In genomic region chr2:69973335-69973735, GRCh38 we compare ENCODE assay signal across 1 cellular context.
TF ChIP-seq lines count a peak whose summit lies in the region.

No MANE protein-coding gene starts in this region.

TF ChIP-seq in K562, 482 proteins besides CTCF, POLR2A, EP300 and RAD21 (continued from another document and continues in another):
- no peak for TF ChIP-seq HOMEZ (CRISPR knock-in tag; IDR thresholded peaks at IDR 0.05)
- no peak for TF ChIP-seq BCLAF1 (IDR thresholded peaks at IDR 0.05; ENCODE audit: borderline replicate concordance in 1 of 2, control insufficient read depth in 1 of 2, low read depth in 2 of 2, low read length in 1 of 2)
- no peak for TF ChIP-seq ZFP30 (CRISPR knock-in tag; IDR thresholded peaks at IDR 0.05; ENCODE audit: borderline replicate concordance)
- peak; percentile 48; the same call in 1 of the 2 replicates for TF ChIP-seq PML (IDR thresholded peaks at IDR 0.05; ENCODE audit: low read length)
- 0 out of 2 replicates have a peak, but pooled peaks have one; percentile 16 for TF ChIP-seq ZNF41 (CRISPR knock-in tag; conservative IDR thresholded peaks at IDR 0.05)
- 0 out of 2 replicates have a peak, but pooled peaks have one; percentile 47 for TF ChIP-seq ZNF766 (CRISPR knock-in tag; conservative IDR thresholded peaks at IDR 0.05)
- TF ChIP-seq SRF (CRISPR knock-in tag; IDR thresholded peaks at IDR 0.05), result 0 out of 4 replicates have a peak, but pooled peaks of 1 of the 2 experiments have one; percentile 23
- TF ChIP-seq ZNF561 (CRISPR knock-in tag; conservative IDR thresholded peaks at IDR 0.05), result no peak
- peak; percentile 42; the same call in 1 of the 2 replicates for TF ChIP-seq SMARCA5 (IDR thresholded peaks at IDR 0.05)
- TF ChIP-seq ZNF24 (IDR thresholded peaks at IDR 0.05), result no peak
- TF ChIP-seq SRSF7 (optimal IDR thresholded peaks at IDR 0.05; ENCODE audit: low read depth, low read length), result no peak
- TF ChIP-seq RBM34 (IDR thresholded peaks at IDR 0.05; ENCODE audit: borderline replicate concordance, insufficient read depth, low read length), result no peak
- no peak for TF ChIP-seq HMGXB4 (CRISPR knock-in tag; IDR thresholded peaks at IDR 0.05)
- no peak for TF ChIP-seq POLR2B (IDR thresholded peaks at IDR 0.05; ENCODE audit: low read depth, partially characterized antibody)
- TF ChIP-seq PHTF2 (CRISPR knock-in tag; IDR thresholded peaks at IDR 0.05), result no peak
- no peak for TF ChIP-seq PHB (CRISPR knock-in tag; IDR thresholded peaks at IDR 0.05)
- no peak for TF ChIP-seq SAP30 (IDR thresholded peaks at IDR 0.05; ENCODE audit: borderline replicate concordance, insufficient read depth, low read depth, low read length, poor library complexity, severe bottlenecking)
- no peak for TF ChIP-seq MAZ (CRISPR knock-in tag; conservative IDR thresholded peaks at IDR 0.05 in 1 of 2, IDR thresholded peaks at IDR 0.05 in 1 of 2)
- TF ChIP-seq SMARCE1 (IDR thresholded peaks at IDR 0.05), result peak; percentile 81
- no peak for TF ChIP-seq POLR2H (tag; IDR thresholded peaks at IDR 0.05; ENCODE audit: low read depth)
- no peak for TF ChIP-seq CREB1 (IDR thresholded peaks at IDR 0.05)
- TF ChIP-seq CREB1 (CRISPR knock-in tag; IDR thresholded peaks at IDR 0.05), result no peak
- TF ChIP-seq HNRNPUL1 (IDR thresholded peaks at IDR 0.05; ENCODE audit: low read length), result no peak
- TF ChIP-seq GMEB1 (CRISPR knock-in tag; IDR thresholded peaks at IDR 0.05), result no peak
- TF ChIP-seq ATF4 (CRISPR knock-in tag; IDR thresholded peaks at IDR 0.05), result no peak
- no peak for TF ChIP-seq NKRF (IDR thresholded peaks at IDR 0.05; ENCODE audit: borderline replicate concordance)
- TF ChIP-seq SMAD3 (CRISPR knock-in tag; conservative IDR thresholded peaks at IDR 0.05), result no peak
- no peak for TF ChIP-seq ZNF354B (CRISPR knock-in tag; IDR thresholded peaks at IDR 0.05)
- no peak for TF ChIP-seq EZH2 (IDR thresholded peaks at IDR 0.05; ENCODE audit: borderline replicate concordance, low read depth, low read length)
- TF ChIP-seq KDM5B (IDR thresholded peaks at IDR 0.05; ENCODE audit: insufficient replicate concordance, low read depth, low read length), result no peak
- TF ChIP-seq FOXK2 (conservative IDR thresholded peaks at IDR 0.05 in 1 of 2, IDR thresholded peaks at IDR 0.05 in 1 of 2; ENCODE audit: low read depth in 2 of 2), result peak; percentile 35 to 62; a peak in 1 of 4 replicates
- no peak for TF ChIP-seq LARP7 (IDR thresholded peaks at IDR 0.05)
- no peak for TF ChIP-seq RBM14 (IDR thresholded peaks at IDR 0.05; ENCODE audit: borderline replicate concordance, insufficient read depth, low read depth, low read length)
- TF ChIP-seq MTA3 (IDR thresholded peaks at IDR 0.05; ENCODE audit: borderline replicate concordance), result peak; percentile 71; the same call in 1 of the 2 replicates
- no peak for TF ChIP-seq SMAD2 (IDR thresholded peaks at IDR 0.05; ENCODE audit: low read depth, low read length)
- TF ChIP-seq ZNF780A (CRISPR knock-in tag; IDR thresholded peaks at IDR 0.05), result no peak
- TF ChIP-seq CXXC5 (CRISPR knock-in tag; IDR thresholded peaks at IDR 0.05), result no peak; the same call in 1 of the 2 replicates
- 0 out of 2 replicates have a peak, but pooled peaks have one; percentile 48 for TF ChIP-seq SOX6 (IDR thresholded peaks at IDR 0.05)
- TF ChIP-seq HBP1 (CRISPR knock-in tag; IDR thresholded peaks at IDR 0.05), result no peak
- peak; percentile 78 for TF ChIP-seq SMARCA4 (IDR thresholded peaks at IDR 0.05)
- no peak for TF ChIP-seq POU5F1 (IDR thresholded peaks at IDR 0.05; ENCODE audit: borderline replicate concordance, low read depth, low read length, partially characterized antibody)
- no peak for TF ChIP-seq SIRT6 (IDR thresholded peaks at IDR 0.05; ENCODE audit: low read depth, low read length)
- no peak for TF ChIP-seq ZNF707 (CRISPR knock-in tag; conservative IDR thresholded peaks at IDR 0.05)
- TF ChIP-seq NR1H2 (CRISPR knock-in tag; IDR thresholded peaks at IDR 0.05), result no peak
- peak; percentile 19; the same call in 1 of the 2 replicates for TF ChIP-seq CTBP1 (IDR thresholded peaks at IDR 0.05; ENCODE audit: borderline replicate concordance)
- no peak for TF ChIP-seq ZNF699 (CRISPR knock-in tag; IDR thresholded peaks at IDR 0.05; ENCODE audit: insufficient replicate concordance)
- no peak for TF ChIP-seq HLTF (IDR thresholded peaks at IDR 0.05)
- TF ChIP-seq NCOA1 (IDR thresholded peaks at IDR 0.05; ENCODE audit: low read depth), result no peak
- no peak for TF ChIP-seq TSHZ1 (CRISPR knock-in tag; IDR thresholded peaks at IDR 0.05)
- peak; percentile 68; the same call in 1 of the 2 replicates for TF ChIP-seq BCOR (IDR thresholded peaks at IDR 0.05)
